8 cellular contexts compared by ENCODE assay signal in the genomic region with DNA sequence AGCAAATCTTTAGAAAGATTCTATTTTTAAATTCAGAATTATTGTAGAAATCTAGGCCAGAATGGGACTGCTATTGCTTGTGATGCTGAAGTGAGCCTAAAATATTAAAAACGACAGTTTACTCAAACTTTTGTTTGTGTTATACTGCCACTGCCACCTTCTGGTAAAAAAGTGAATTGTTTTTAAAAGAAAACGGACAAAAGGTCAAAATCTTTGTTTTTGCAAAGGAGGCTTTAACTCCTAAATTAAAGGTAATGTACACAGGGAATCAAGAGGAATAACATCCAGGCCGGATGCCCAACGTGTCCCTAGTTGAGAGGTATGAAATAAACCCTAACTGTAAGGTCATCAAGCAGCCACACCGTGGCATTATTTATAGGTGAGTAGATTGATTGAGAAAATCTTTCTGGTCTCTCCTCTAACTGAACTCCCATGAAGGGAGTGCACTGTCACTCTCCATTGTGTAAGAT.
A peak's percentile ranks its signal among the peaks of the same experiment; 100 is the strongest.
DNase-seq lines count a peak whose midpoint lies in the region; ATAC-seq, FAIRE-seq and TF ChIP-seq lines count a peak whose summit lies in the region.

No MANE protein-coding gene starts in this region.

- H3K36me3 ChIP-seq in H1 (ENCODE audit: control insufficient read depth in 2 of 4, insufficient read depth in 4 of 4, low read length in 3 of 4) (no peaks in the 10 kb centered on the region), mucosa of descending colon (ENCODE audit: low read depth) (no peaks in the 10 kb centered on the region)

- H4K20me1 ChIP-seq in H1 (replicated peaks in 1 of 2; ENCODE audit: control insufficient read depth in 1 of 2, insufficient read depth in 2 of 2, low read length in 2 of 2), result no peaks in the 10 kb centered on the region

- no peak for TF ChIP-seq POLR2A in H1 (IDR thresholded peaks at IDR 0.05; ENCODE audit: control extremely low read depth in 1 of 2, low read depth in 2 of 2, low read length in 2 of 2)

- no peak overlapping the region for H2BK12ac ChIP-seq in H1 (ENCODE audit: low read depth, low read length)

- no peak overlapping the region for H3K56ac ChIP-seq in H1 (replicated peaks; ENCODE audit: insufficient read length, low read depth, low read length)

- CTCF ChIA-PET in H1 (lab: Charles Lee; ENCODE audit: partially characterized antibody), result interaction anchor here (0.6 to 1.0 kb wide), 5 partner anchors 10 to 235 kb away, joined by 3 to 6 read pairs (median 3); no protein-coding TSS in a partner anchor

- H3K27me3 ChIP-seq in H1 (replicated peaks in 1 of 4; ENCODE audit: control insufficient read depth in 3 of 4, extremely low read depth in 1 of 4, insufficient read depth in 3 of 4, low read length in 3 of 4), result no peaks in the 10 kb centered on the region

- POLR2A ChIA-PET in H1 (lab: Charles Lee; ENCODE audit: partially characterized antibody), result interaction anchor here (0.6 kb wide), 2 partner anchors 83 to 1424 kb away, joined by 4 read pairs; no protein-coding TSS in a partner anchor

- H3K4ac ChIP-seq in H1 (replicated peaks; ENCODE audit: insufficient read length, low read depth, low read length), result no peak overlapping the region

- H3K18ac ChIP-seq in H1 (ENCODE audit: extremely low read depth, low read length), result no peak overlapping the region

- H3K14ac ChIP-seq in H1 (ENCODE audit: insufficient read length), result no peak overlapping the region

- H2AK5ac ChIP-seq in H1 (ENCODE audit: low read depth, low read length), result no peak overlapping the region

- no peak overlapping the region for H2BK20ac ChIP-seq in H1 (ENCODE audit: low read length)

- in situ Hi-C loops in GM13976 (cut with MboI; ENCODE audit: low sequenced_read_pairs, unreplicated experiment), result no loop called here

- no peak overlapping the region for H3K23ac ChIP-seq in H1 (ENCODE audit: insufficient read length)

- H3K23me2 ChIP-seq in H1 (ENCODE audit: low read depth, low read length), result no peaks in the 10 kb centered on the region

- no peaks in the 10 kb centered on the region for H3K79me1 ChIP-seq in H1 (ENCODE audit: low read depth, low read length)

- H3K9me3 ChIP-seq in H1 (ENCODE audit: insufficient read depth in 2 of 2, low read depth in 1 of 2, low read length in 1 of 2) (peaks cover 0 to 3% of the 10 kb centered on the region in 2 experiments; a peak in 1 of 4 replicates), mucosa of descending colon (no peaks in the 10 kb centered on the region)

- TF ChIP-seq EP300 in H1 (IDR thresholded peaks at IDR 0.05; ENCODE audit: borderline replicate concordance in 1 of 2, low read depth in 2 of 2, low read length in 2 of 2), result no peak

- TF ChIP-seq CTCF in GM13976 (IDR thresholded peaks at IDR 0.05; ENCODE audit: borderline replicate concordance, control extremely low read depth, extremely low read depth, insufficient read depth, missing control alignments) (no peak), H1 (IDR thresholded peaks at IDR 0.05; ENCODE audit: control extremely low read depth in 1 of 3, insufficient read depth in 1 of 3, low read depth in 1 of 3, low read length in 3 of 3) (peak in 2 of 3 experiments; percentile 17 to 32; a peak in 2 of 4 replicates), mucosa of descending colon (IDR thresholded peaks at IDR 0.05) (no peak)

- H3K4me3 ChIP-seq in H1 (ENCODE audit: extremely low read depth in 1 of 4, insufficient read depth in 2 of 4, low read depth in 3 of 4, low read length in 4 of 4) (no peak overlapping the region), mucosa of descending colon (no peak overlapping the region)

- no peak overlapping the region for H2BK15ac ChIP-seq in H1 (ENCODE audit: low read length)

- no peak overlapping the region for H4K5ac ChIP-seq in H1 (ENCODE audit: insufficient read length, low read depth, low read length)

- TF ChIP-seq RAD21 in H1 (IDR thresholded peaks at IDR 0.05 in 1 of 2, conservative IDR thresholded peaks at IDR 0.05 in 1 of 2; ENCODE audit: low read depth in 2 of 2, low read length in 2 of 2), result peak; percentile 70 to 75

- ATAC-seq in mucosa of descending colon (no peak), GM19324 (IDR thresholded peaks at IDR 0.05; ENCODE audit: low FRiP score, unreplicated experiment) (no peak), GM21737 (IDR thresholded peaks at IDR 0.05; ENCODE audit: unreplicated experiment) (no peak)

- WGBS in H1 (ENCODE audit: extremely low coverage in 1 of 2, insufficient coverage in 1 of 2, insufficient read length in 1 of 2, insufficient replicate concordance in 2 of 2, low coverage in 1 of 2, low lambda C conversion rate in 2 of 2, missing lambda C conversion rate in 1 of 2), 2 experiments, result 13% methylated on average over 5 of the region's 5 CpGs; no CpG with 5 or more reads in 1 of the 2 experiments

- no peak overlapping the region for H3K27ac ChIP-seq in H1 (ENCODE audit: low read depth, low read length)

- H3K9ac ChIP-seq in H1 (replicated peaks in 1 of 4; ENCODE audit: extremely low read depth in 1 of 4, low read depth in 3 of 4, low read length in 3 of 4), result no peak overlapping the region

- no peaks in the 10 kb centered on the region for H3K79me2 ChIP-seq in H1 (ENCODE audit: control insufficient read depth in 1 of 2, insufficient read depth in 2 of 2, low read length in 2 of 2)

- no peak overlapping the region for H2BK120ac ChIP-seq in H1 (replicated peaks; ENCODE audit: low read depth, low read length)

- H2BK5ac ChIP-seq in H1 (ENCODE audit: low read depth, low read length), result no peak overlapping the region

- H3K4me2 ChIP-seq in H1 (ENCODE audit: insufficient read depth in 1 of 2, low read depth in 2 of 2, low read length in 2 of 2), result no peak overlapping the region

- DNase-seq in GM13976 (ENCODE audit: low spot score) (peak; percentile 16), NCI-H146 treated with DMSO at 0.1 percent for 48 hours (lab: John Stamatoyannopoulos, UW; ENCODE audit: unreplicated experiment) (peak; percentile 7), H1 (ENCODE audit: low read depth in 1 of 2, low spot score in 2 of 2) (no peak), renal cortical epithelial cell (ENCODE audit: low read depth) (peak; percentile 19), mucosa of descending colon (no peak)
- DNase-seq in activated CD4-positive, alpha-beta T cell treated with anti-CD3 and anti-CD28 coated beads, Interleukin-2, amount 50 U/mL, for 4 hours, result no peak

- H4K8ac ChIP-seq in H1 (ENCODE audit: extremely low read depth, insufficient read depth, low read length), result no peak overlapping the region

- intact Hi-C loops in mucosa of descending colon (cut with DNase I, micrococcal nuclease), result no loop called here

- no peak overlapping the region for H4K91ac ChIP-seq in H1 (replicated peaks; ENCODE audit: insufficient read length, low read length)

- FAIRE-seq in H1 (lab: Jason Lieb, UNC), result peak; percentile 85

- peaks cover 0 to 3% (median 0%) of the 10 kb centered on the region in 4 experiments; a peak in 1 of 7 replicates for H3K4me1 ChIP-seq in H1 (replicated peaks in 1 of 4; ENCODE audit: control insufficient read depth in 3 of 4, insufficient read depth in 4 of 4, low read length in 3 of 4)
- H3K4me1 ChIP-seq in mucosa of descending colon (ENCODE audit: low read depth), result no peaks in the 10 kb centered on the region

- peak overlapping the region; percentile 100 for H2AFZ ChIP-seq in H1 (ENCODE audit: low read length)

Comparison
In these comparisons a context has a peak if more than half of its experiments do, and no peak if none do; other contexts are left out.
1. DNase-seq: peak in GM13976 (single experiment), NCI-H146 treated with DMSO at 0.1 percent for 48 hours (single experiment) and renal cortical epithelial cell (single experiment); none in H1 (0 of 2), mucosa of descending colon (0 of 3) and activated CD4-positive, alpha-beta T cell treated with anti-CD3 and anti-CD28 coated beads, Interleukin-2, amount 50 U/mL, for 4 hours (0 of 2).
2. CTCF ChIP-seq: peak in H1 (2 of 3); none in GM13976 (single experiment) and mucosa of descending colon (single experiment).